8 cellular contexts compared by ENCODE assay signal in genomic region chr6:52389626-52390360, GRCh38.
DNase-seq lines count a peak whose midpoint lies in the region; ATAC-seq, FAIRE-seq and TF ChIP-seq lines count a peak whose summit lies in the region.

No MANE protein-coding gene starts in this region.

- peaks cover 77% of the 10 kb centered on the region for H3K4me1 Mint-ChIP-seq in stimulated activated naive CD8-positive, alpha-beta T cell treated with anti-CD3 and anti-CD28 coated beads, Interleukin-15, amount 100 ng/mL, for 72 hours

- DNase-seq in COLO668 (lab: John Stamatoyannopoulos, UW; ENCODE audit: unreplicated experiment), result peak; percentile 42
- DNase-seq in OCI-M1 (lab: John Stamatoyannopoulos, UW), result peak; percentile 88
- peak; percentile 55 for DNase-seq in activated naive CD4-positive, alpha-beta T cell treated with anti-CD3 and anti-CD28 coated beads, Interleukin-2, amount 50 U/mL, for 16 hours
- peak; percentile 64 to 67 for DNase-seq in stimulated activated naive CD8-positive, alpha-beta T cell treated with anti-CD3 and anti-CD28 coated beads, Interleukin-15, amount 100 ng/mL, for 72 hours
- no peak for DNase-seq in T1000 (lab: John Stamatoyannopoulos, UW)

- H3K4me3 Mint-ChIP-seq in stimulated activated naive CD8-positive, alpha-beta T cell treated with anti-CD3 and anti-CD28 coated beads, Interleukin-15, amount 100 ng/mL, for 72 hours, result peak overlapping the region; percentile 72 to 76

- TF ChIP-seq POLR2A in GM19193 (IDR thresholded peaks at IDR 0.05; ENCODE audit: extremely low read depth, insufficient read depth, insufficient read length), result peak; percentile 36

- ATAC-seq in HG03159 (IDR thresholded peaks at IDR 0.05; ENCODE audit: unreplicated experiment), result peak; percentile 65
- ATAC-seq in stimulated activated naive CD8-positive, alpha-beta T cell treated with anti-CD3 and anti-CD28 coated beads, Interleukin-15, amount 100 ng/mL, for 72 hours, result peak; percentile 74

- H3K9me3 Mint-ChIP-seq in stimulated activated naive CD8-positive, alpha-beta T cell treated with anti-CD3 and anti-CD28 coated beads, Interleukin-15, amount 100 ng/mL, for 72 hours, result peaks cover 8 to 10% of the 10 kb centered on the region in 2 donors

- H3K27me3 Mint-ChIP-seq in stimulated activated naive CD8-positive, alpha-beta T cell treated with anti-CD3 and anti-CD28 coated beads, Interleukin-15, amount 100 ng/mL, for 72 hours, result no peaks in the 10 kb centered on the region

- H3K27ac Mint-ChIP-seq in stimulated activated naive CD8-positive, alpha-beta T cell treated with anti-CD3 and anti-CD28 coated beads, Interleukin-15, amount 100 ng/mL, for 72 hours, result peak overlapping the region; percentile 82 to 89

- peak; percentile 91 for FAIRE-seq in islet of Langerhans (lab: Jason Lieb, UNC)
